Comparison of ENCODE assay signal across 8 cellular contexts in genomic region chr10:132551093-132551807, GRCh38. TPM values are rescaled to one million over a fixed set of nuclear protein-coding genes. Genes with fewer than 3 reads are reported as not detected.
DNase-seq lines count a peak whose midpoint lies in the region; ATAC-seq, FAIRE-seq and TF ChIP-seq lines count a peak whose summit lies in the region.

No MANE protein-coding gene starts in this region.

- intact Hi-C loops in OCI-LY7 (cut with micrococcal nuclease; ENCODE audit: unreplicated experiment), result loop anchor here (1.0 kb wide), 1 partner anchor 14 kb away; the partner anchor contains the start of gene INPP5A

- no peaks in the 10 kb centered on the region for H4K20me1 ChIP-seq in OCI-LY7 (ENCODE audit: insufficient read depth, low read length)

- no peaks in the 10 kb centered on the region for H3K9me3 ChIP-seq in OCI-LY7 (ENCODE audit: low read length)

- peak; percentile 51; the same call in 1 of the 2 replicates for TF ChIP-seq CTCF in OCI-LY7 (conservative IDR thresholded peaks at IDR 0.05; ENCODE audit: low read length)
- no peak for TF ChIP-seq CTCF in D721Med (IDR thresholded peaks at IDR 0.05; ENCODE audit: insufficient read depth, missing control alignments)

- peak overlapping the region; percentile 52 for H3K4me3 Mint-ChIP-seq in activated CD8-positive, alpha-beta memory T cell treated with anti-CD3 and anti-CD28 coated beads, Interleukin-2, amount 10 ng/mL, durations not matched to agents 7 days and 5 days
- H3K4me3 Mint-ChIP-seq in memory B cell, result peak overlapping the region; percentile 80

- no peaks in the 10 kb centered on the region for H3K36me3 Mint-ChIP-seq in activated CD8-positive, alpha-beta memory T cell treated with anti-CD3 and anti-CD28 coated beads, Interleukin-2, amount 10 ng/mL, durations not matched to agents 7 days and 5 days
- H3K36me3 Mint-ChIP-seq in memory B cell, result no peaks in the 10 kb centered on the region

- no peaks in the 10 kb centered on the region for H3K36me3 ChIP-seq in OCI-LY7 (ENCODE audit: insufficient read depth, low read length)

- no peaks in the 10 kb centered on the region for H3K9me3 Mint-ChIP-seq in activated CD8-positive, alpha-beta memory T cell treated with anti-CD3 and anti-CD28 coated beads, Interleukin-2, amount 10 ng/mL, durations not matched to agents 7 days and 5 days (ENCODE audit: low read depth)
- H3K9me3 Mint-ChIP-seq in memory B cell, result no peaks in the 10 kb centered on the region

- CTCF ChIA-PET in activated CD8-positive, alpha-beta memory T cell treated with anti-CD3 and anti-CD28 coated beads, Interleukin-2, amount 10 ng/mL, durations not matched to agents 7 days and 5 days (lab: Charles Lee), result interaction anchor here (0.8 to 3.0 kb wide), 9 partner anchors 8 to 92 kb away, joined by 3 to 10 read pairs (median 7); no protein-coding TSS in a partner anchor
- CTCF ChIA-PET in OCI-LY7 (lab: Charles Lee; ENCODE audit: unreplicated experiment), result interaction anchor here (1.0 to 1.2 kb wide), 4 partner anchors 9 to 24 kb away, joined by 3 to 6 read pairs (median 3); no protein-coding TSS in a partner anchor

- peaks cover 62% of the 10 kb centered on the region for H3K4me1 ChIP-seq in OCI-LY7 (ENCODE audit: insufficient read depth, low read length, poor library complexity, severe bottlenecking)

- peak overlapping the region; percentile 62 for H3K4me2 ChIP-seq in OCI-LY7 (ENCODE audit: low read length)

- H3K9me2 ChIP-seq in OCI-LY7 (ENCODE audit: insufficient read depth, low read length), result no peaks in the 10 kb centered on the region

- peak overlapping the region; percentile 86 for H3K27ac ChIP-seq in OCI-LY7 (ENCODE audit: low read depth, low read length, poor library complexity, severe bottlenecking)

- peak; percentile 83 for ATAC-seq in activated CD8-positive, alpha-beta memory T cell treated with anti-CD3 and anti-CD28 coated beads, Interleukin-2, amount 10 ng/mL, durations not matched to agents 7 days and 5 days
- ATAC-seq in HG02642 (IDR thresholded peaks at IDR 0.05; ENCODE audit: poor library complexity, unreplicated experiment) (peak; percentile 59), memory B cell (ENCODE audit: low read depth) (peak; percentile 18), esophagus mucosa (no peak)

- BruUV-seq in OCI-LY7 (replicated peaks; lab: Mats Ljungman, UMichigan), result no TSS peak

- peak overlapping the region; percentile 82 for H3K27ac Mint-ChIP-seq in activated CD8-positive, alpha-beta memory T cell treated with anti-CD3 and anti-CD28 coated beads, Interleukin-2, amount 10 ng/mL, durations not matched to agents 7 days and 5 days
- H3K27ac Mint-ChIP-seq in memory B cell, result no peak overlapping the region

- peaks cover 21% of the 10 kb centered on the region for H3K4me1 Mint-ChIP-seq in activated CD8-positive, alpha-beta memory T cell treated with anti-CD3 and anti-CD28 coated beads, Interleukin-2, amount 10 ng/mL, durations not matched to agents 7 days and 5 days
- H3K4me1 Mint-ChIP-seq in memory B cell, result peaks cover 49% of the 10 kb centered on the region

- no peak for FAIRE-seq in D721Med (lab: Jason Lieb, UNC)

- peaks cover 10% of the 10 kb centered on the region; the same call in 1 of the 2 replicates for H3K79me2 ChIP-seq in OCI-LY7 (ENCODE audit: insufficient read depth, low read depth, low read length)

- peak overlapping the region; percentile 38 for H3K4me3 ChIP-seq in OCI-LY7 (ENCODE audit: low read depth, low read length, poor library complexity, severe bottlenecking)

- DNase-seq in activated CD8-positive, alpha-beta memory T cell treated with anti-CD3 and anti-CD28 coated beads, Interleukin-2, amount 10 ng/mL, durations not matched to agents 7 days and 5 days, result peak; percentile 67
- DNase-seq in activated CD8-positive, alpha-beta memory T cell treated with anti-CD3 and anti-CD28 coated beads, Interleukin-2, amount 50 U/mL, for 4 hours, result no peak
- DNase-seq in OCI-LY7 (ENCODE audit: low spot score), result peak; percentile 84
- DNase-seq in memory B cell (ENCODE audit: low spot score in 2 of 2), result no peak
- DNase-seq in D721Med (ENCODE audit: insufficient read length, low spot score), result no peak
- DNase-seq in NCI-H187 treated with DMSO at 0.1 percent for 48 hours (lab: John Stamatoyannopoulos, UW), result no peak

- peak overlapping the region; percentile 56; the same call in 1 of the 2 replicates for H2AFZ ChIP-seq in OCI-LY7 (ENCODE audit: low read length)

- H3K27me3 Mint-ChIP-seq in activated CD8-positive, alpha-beta memory T cell treated with anti-CD3 and anti-CD28 coated beads, Interleukin-2, amount 10 ng/mL, durations not matched to agents 7 days and 5 days, result no peaks in the 10 kb centered on the region
- no peaks in the 10 kb centered on the region for H3K27me3 Mint-ChIP-seq in memory B cell

- POLR2A ChIA-PET in OCI-LY7 (lab: Charles Lee), result interaction anchor here (1.5 to 3.0 kb wide), 3 partner anchors 10 to 20 kb away, joined by 6 to 20 read pairs (median 16); no protein-coding TSS in a partner anchor

RNA-seq across cellular contexts. Expression of gene INPP5A, which starts 13.7 kb away (rescaled TPM):
- 1 to 10 TPM; 6.6 to 7.0 TPM for total RNA-seq in activated CD8-positive, alpha-beta memory T cell treated with anti-CD3 and anti-CD28 coated beads, Interleukin-2, amount 10 ng/mL, durations not matched to agents 7 days and 5 days
- 11.0 and 14.5 TPM in 2 replicates for total RNA-seq in OCI-LY7 (2014; rRNA removed; shearing (Covaris generic))
- 15.7 and 18.4 TPM in 2 replicates for total RNA-seq in OCI-LY7 (2022)
- 14.3 TPM for total RNA-seq in esophagus mucosa

Comparison
In these comparisons a context has a peak if more than half of its experiments do, and no peak if none do; other contexts are left out.
1. DNase-seq: peak in activated CD8-positive, alpha-beta memory T cell treated with anti-CD3 and anti-CD28 coated beads, Interleukin-2, amount 10 ng/mL, durations not matched to agents 7 days and 5 days (single experiment) and OCI-LY7 (single experiment); none in activated CD8-positive, alpha-beta memory T cell treated with anti-CD3 and anti-CD28 coated beads, Interleukin-2, amount 50 U/mL, for 4 hours (single experiment), memory B cell (0 of 2), D721Med (single experiment) and NCI-H187 treated with DMSO at 0.1 percent for 48 hours (single experiment).